Comparison of ENCODE assay signal across 8 cellular contexts in the genomic region with DNA sequence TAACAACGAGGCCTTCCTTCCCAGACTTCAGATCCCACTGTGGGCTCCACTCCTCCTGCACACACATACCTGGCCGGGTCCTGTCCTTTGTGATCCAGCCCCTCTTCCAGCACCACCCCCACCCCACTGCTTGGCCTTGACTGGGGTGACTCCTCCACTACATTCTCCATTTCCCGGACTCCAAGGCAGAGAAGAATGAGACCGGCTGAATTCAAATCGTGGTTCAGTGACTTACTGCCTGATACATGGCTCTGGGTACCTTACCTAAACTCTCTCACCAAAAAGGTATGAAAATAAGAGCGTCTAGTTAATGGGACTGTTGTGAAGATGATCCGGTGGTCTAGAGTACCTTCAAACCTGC. TPM values are rescaled to one million over a fixed set of nuclear protein-coding genes. Genes with fewer than 3 reads are reported as not detected.
DNase-seq lines count a peak whose midpoint lies in the region; ATAC-seq, FAIRE-seq and TF ChIP-seq lines count a peak whose summit lies in the region.

No MANE protein-coding gene starts in this region.

- FAIRE-seq in K562 (lab: Jason Lieb, UNC): peak; percentile 19

- peak overlapping the region; percentile 84 for H3K4me2 ChIP-seq in K562 (ENCODE audit: insufficient read depth, low read length)

- peaks cover 53 to 92% of the 10 kb centered on the region in 2 experiments for H3K4me1 ChIP-seq in K562 (replicated peaks in 1 of 2; ENCODE audit: control insufficient read depth in 2 of 2, insufficient read depth in 2 of 2, low read length in 2 of 2)
- H3K4me1 ChIP-seq in mucosa of stomach (ENCODE audit: control insufficient read depth, insufficient read depth, low read length): peaks cover 67% of the 10 kb centered on the region
- peaks cover 21% of the 10 kb centered on the region for H3K4me1 ChIP-seq in thymus (ENCODE audit: control insufficient read depth, insufficient read depth, low read length)

- no peak for ATAC-seq in K562

- DNase-seq in activated T-cell treated with anti-CD3 and anti-CD28 coated beads, Interleukin-2, amount 50 U/mL, for 24 hours: no peak
- DNase-seq in activated T-cell treated with anti-CD3 and anti-CD28 coated beads, Interleukin-2, amount 50 U/mL, for 1 hour: no peak
- DNase-seq in K562 (ENCODE audit: extremely low read depth in 1 of 4, low spot score in 3 of 4) (peak in 1 of 4 experiments; percentile 34), NCI-H146 (lab: John Stamatoyannopoulos, UW) (no peak), mesenteric fat pad (ENCODE audit: low spot score) (no peak)
- no peak for DNase-seq in NK-92 treated with Interleukin-12 subunit alpha and Interleukin-12 subunit beta, amount 100 ng/mL, for 24 hours (lab: John Stamatoyannopoulos, UW)

- H4K20me1 ChIP-seq in K562 (replicated peaks; ENCODE audit: control insufficient read depth, insufficient read depth, low read length): no peaks in the 10 kb centered on the region

- POLR2A ChIA-PET in K562 (lab: Yijun Ruan, JAX): interaction anchor here (0.7 kb wide), 1 partner anchor 33 kb away, joined by 3 read pairs; no protein-coding TSS in a partner anchor

- no TSS peak for BruUV-seq in K562 (replicated peaks; lab: Mats Ljungman, UMichigan)

- in situ Hi-C loops in K562 (cut with MboI): no loop called here

- H3K27me3 ChIP-seq in K562 (ENCODE audit: control insufficient read depth in 2 of 2, insufficient read depth in 2 of 2, low read length in 2 of 2): no peaks in the 10 kb centered on the region
- H3K27me3 ChIP-seq in mucosa of stomach (ENCODE audit: control insufficient read depth, insufficient read depth, low read length): no peaks in the 10 kb centered on the region
- H3K27me3 ChIP-seq in thymus (ENCODE audit: control insufficient read depth, insufficient read depth): peaks cover 17% of the 10 kb centered on the region

- no peak for TF ChIP-seq POLR2A in K562 (conservative IDR thresholded peaks at IDR 0.05)

- H3K27me3 Mint-ChIP-seq in activated T-cell treated with anti-CD3 and anti-CD28 coated beads, Interleukin-2, amount 50 U/mL, for 24 hours: peaks cover 6% of the 10 kb centered on the region

- no peak for TF ChIP-seq RAD21 in K562 (CRISPR knock-in tag; conservative IDR thresholded peaks at IDR 0.05 in 1 of 2, IDR thresholded peaks at IDR 0.05 in 1 of 2)

- intact Hi-C loops in K562 (cut with micrococcal nuclease): loop anchor here (2.0 kb wide), 1 partner anchor 30 kb away; no protein-coding TSS in a partner anchor

- peak overlapping the region; percentile 86 for H2AFZ ChIP-seq in K562 (ENCODE audit: low read depth, low read length)

- H3K27ac ChIP-seq in K562 (ENCODE audit: extremely low read depth, low read depth, low read length) (peak overlapping the region; percentile 84), thymus (ENCODE audit: low read depth) (peak overlapping the region; percentile 92)

- peaks cover 30% of the 10 kb centered on the region for H3K79me2 ChIP-seq in K562 (ENCODE audit: control insufficient read depth, insufficient read depth, low read length)

- H3K4me3 ChIP-seq in K562 (no peak overlapping the region; the same call in 1 of the 2 replicates), mucosa of stomach (ENCODE audit: low read length) (no peak overlapping the region), thymus (ENCODE audit: low read length) (no peak overlapping the region)

- no peak for TF ChIP-seq CTCF in K562 (IDR thresholded peaks at IDR 0.05 in 2 of 3, conservative IDR thresholded peaks at IDR 0.05 in 1 of 3; ENCODE audit: insufficient read depth in 2 of 3, low read depth in 1 of 3, low read length in 3 of 3)

- peaks cover 9% of the 10 kb centered on the region for H3K36me3 Mint-ChIP-seq in activated T-cell treated with anti-CD3 and anti-CD28 coated beads, Interleukin-2, amount 50 U/mL, for 24 hours (ENCODE audit: low read depth)

- peaks cover 42% of the 10 kb centered on the region for H3K4me1 Mint-ChIP-seq in activated T-cell treated with anti-CD3 and anti-CD28 coated beads, Interleukin-2, amount 50 U/mL, for 24 hours (ENCODE audit: low read depth)

- peak overlapping the region; percentile 37 for H3K27ac Mint-ChIP-seq in activated T-cell treated with anti-CD3 and anti-CD28 coated beads, Interleukin-2, amount 50 U/mL, for 24 hours

- no peak for TF ChIP-seq EP300 in K562 (IDR thresholded peaks at IDR 0.05; ENCODE audit: low read length)

- H3K9me3 ChIP-seq in K562 (replicated peaks; ENCODE audit: control insufficient read depth, insufficient read depth, low read depth, low read length) (no peaks in the 10 kb centered on the region), mucosa of stomach (ENCODE audit: control insufficient read depth, low read length) (no peaks in the 10 kb centered on the region), thymus (ENCODE audit: control insufficient read depth) (no peaks in the 10 kb centered on the region)

- CTCF ChIA-PET in K562 (lab: Yijun Ruan, JAX; ENCODE audit: low intra/inter-chr PET ratio): no interaction called here

- H3K9ac ChIP-seq in K562 (ENCODE audit: insufficient read depth in 1 of 2, low read depth in 2 of 2, low read length in 2 of 2) (peak overlapping the region; percentile 80 to 93), mucosa of stomach (ENCODE audit: low read length) (peak overlapping the region; percentile 25)

- H3K36me3 ChIP-seq in K562 (ENCODE audit: control insufficient read depth, insufficient read depth, low read length) (peaks cover 6% of the 10 kb centered on the region; the same call in 1 of the 3 replicates), mucosa of stomach (ENCODE audit: control insufficient read depth, insufficient read depth, low read length) (no peaks in the 10 kb centered on the region), thymus (ENCODE audit: control insufficient read depth, insufficient read depth) (no peaks in the 10 kb centered on the region)

- no peak overlapping the region for H3K4me3 Mint-ChIP-seq in activated T-cell treated with anti-CD3 and anti-CD28 coated beads, Interleukin-2, amount 50 U/mL, for 24 hours

- WGBS in K562 (ENCODE audit: insufficient coverage, low coverage, missing lambda C conversion rate): 22% methylated on average over 7 of the region's 7 CpGs
- WGBS in thymus: 73% methylated on average over 7 of the region's 7 CpGs

- no peaks in the 10 kb centered on the region for H3K9me1 ChIP-seq in K562 (ENCODE audit: control insufficient read depth, insufficient read depth, low read length)

- no peaks in the 10 kb centered on the region for H3K9me3 Mint-ChIP-seq in activated T-cell treated with anti-CD3 and anti-CD28 coated beads, Interleukin-2, amount 50 U/mL, for 24 hours

RNA-seq across cellular contexts. Expression of a gene that starts 1.7 kb away (rescaled TPM):
- 3.2 and 14.3 TPM in 2 replicates for total RNA-seq in K562 (2011; cell fraction: chromatin; rRNA removed; ENCODE audit: low replicate concordance)
- total RNA-seq in K562 (2011; cell fraction: nucleolus; rRNA removed): 17.5 and 19.2 TPM in 2 replicates
- 7.6 and 8.4 TPM in 2 replicates for total RNA-seq in K562 (2011; cell fraction: nucleoplasm; rRNA removed)
- total RNA-seq in K562 (2014; rRNA removed) (5.5 and 7.2 TPM in 2 replicates), K562 (2014; rRNA removed; fragmentation: Illumina TruSeq; extraction: Trizol) (1.4 and 1.5 TPM in 2 replicates), K562 (2015; rRNA removed; fragmentation: Illumina TruSeq; extraction: Trizol) (5.1 TPM in 2 replicates), K562 (2021) (7.4 and 8.5 TPM in 2 replicates), mesenteric fat pad (5.9 TPM)
- polyA plus RNA-seq in K562 (2011; rRNA removed) (2.2 and 2.4 TPM in 2 replicates), K562 (2014; fragmentation: Illumina TruSeq; extraction: Trizol) (2.4 and 4.5 TPM in 2 replicates), K562 (2014; fragmentation: Nextera tagmentation; extraction: Ambion mirVana) (under 1 TPM; 0.03 to 0.08 TPM), K562 (2014; rRNA removed) (2.9 and 3.7 TPM in 2 replicates), thymus (3.2 TPM)
- polyA plus RNA-seq in K562 (2011; cell fraction: cytosol; rRNA removed): 3.5 and 9.0 TPM in 2 replicates
- 3.6 and 6.6 TPM in 2 replicates for polyA plus RNA-seq in K562 (2011; cell fraction: nucleus; rRNA removed)
- polyA plus RNA-seq in K562 (2012): 4.5 and 5.8 TPM in 2 replicates
- polyA minus RNA-seq in K562 (2011; rRNA and poly(A)+ RNA removed): 2.9 and 4.9 TPM in 2 replicates
- 6.0 and 8.7 TPM in 2 replicates for polyA minus RNA-seq in K562 (2011; cell fraction: cytosol; rRNA and poly(A)+ RNA removed)
- 12.0 and 13.1 TPM in 2 replicates for polyA minus RNA-seq in K562 (2011; cell fraction: nucleus; rRNA and poly(A)+ RNA removed)

RNA-seq across cellular contexts. Expression of a gene that starts 3.7 kb away (rescaled TPM):
- 90.8 and 209 TPM in 2 replicates for total RNA-seq in K562 (2011; cell fraction: chromatin; rRNA removed; ENCODE audit: low replicate concordance)
- 135 and 136 TPM in 2 replicates for total RNA-seq in K562 (2011; cell fraction: nucleolus; rRNA removed)
- total RNA-seq in K562 (2011; cell fraction: nucleoplasm; rRNA removed): 81.8 and 88.4 TPM in 2 replicates
- total RNA-seq in K562 (2014; rRNA removed): 80.1 and 91.2 TPM in 2 replicates
- 25.9 and 37.5 TPM in 2 replicates for total RNA-seq in K562 (2014; rRNA removed; fragmentation: Illumina TruSeq; extraction: Trizol)
- total RNA-seq in K562 (2015; rRNA removed; fragmentation: Illumina TruSeq; extraction: Trizol): 74.5 and 75.1 TPM in 2 replicates
- 117 and 132 TPM in 2 replicates for total RNA-seq in K562 (2021)
- polyA plus RNA-seq in K562 (2011; rRNA removed): 71.8 and 79.3 TPM in 2 replicates
- 96.5 and 143 TPM in 2 replicates for polyA plus RNA-seq in K562 (2011; cell fraction: cytosol; rRNA removed)
- 217 and 312 TPM in 2 replicates for polyA plus RNA-seq in K562 (2011; cell fraction: nucleus; rRNA removed)
- polyA plus RNA-seq in K562 (2012): 86.9 and 120 TPM in 2 replicates
- 82.0 and 89.7 TPM in 2 replicates for polyA plus RNA-seq in K562 (2014; fragmentation: Illumina TruSeq; extraction: Trizol)
- polyA plus RNA-seq in K562 (2014; fragmentation: Nextera tagmentation; extraction: Ambion mirVana): 1 to 10 TPM in 1 of 2 experiments, under 1 TPM in 1; 0.49 to 1.3 TPM
- 106 TPM in 2 replicates for polyA plus RNA-seq in K562 (2014; rRNA removed)
- 41.9 and 67.3 TPM in 2 replicates for polyA minus RNA-seq in K562 (2011; rRNA and poly(A)+ RNA removed)
- polyA minus RNA-seq in K562 (2011; cell fraction: cytosol; rRNA and poly(A)+ RNA removed): 64.3 and 80.4 TPM in 2 replicates
- polyA minus RNA-seq in K562 (2011; cell fraction: nucleus; rRNA and poly(A)+ RNA removed): 29.8 and 38.1 TPM in 2 replicates
- 90.9 TPM for polyA plus RNA-seq in thymus
- 170 TPM for total RNA-seq in mesenteric fat pad

RNA-seq across cellular contexts. Expression of a gene that starts 46.3 kb away (rescaled TPM):
- 12.2 and 40.0 TPM in 2 replicates for total RNA-seq in K562 (2011; cell fraction: chromatin; rRNA removed; ENCODE audit: low replicate concordance)
- 43.4 and 62.2 TPM in 2 replicates for total RNA-seq in K562 (2011; cell fraction: nucleolus; rRNA removed)
- total RNA-seq in K562 (2011; cell fraction: nucleoplasm; rRNA removed): 31.2 and 34.7 TPM in 2 replicates
- total RNA-seq in K562 (2014; rRNA removed) (186 and 216 TPM in 2 replicates), K562 (2014; rRNA removed; fragmentation: Illumina TruSeq; extraction: Trizol) (4.8 and 6.1 TPM in 2 replicates), K562 (2015; rRNA removed; fragmentation: Illumina TruSeq; extraction: Trizol) (55.9 and 57.8 TPM in 2 replicates), K562 (2021) (111 and 113 TPM in 2 replicates), mesenteric fat pad (60.0 TPM)
- polyA plus RNA-seq in K562 (2011; rRNA removed) (54.2 and 66.2 TPM in 2 replicates), K562 (2014; fragmentation: Illumina TruSeq; extraction: Trizol) (7.8 and 43.9 TPM in 2 replicates), K562 (2014; fragmentation: Nextera tagmentation; extraction: Ambion mirVana) (10 to 100 TPM in 1 of 2 experiments, 1 to 10 TPM in 1; 4.2 to 20.6 TPM), K562 (2014; rRNA removed) (138 and 148 TPM in 2 replicates), thymus (143 TPM)
- 115 and 354 TPM in 2 replicates for polyA plus RNA-seq in K562 (2011; cell fraction: cytosol; rRNA removed)
- polyA plus RNA-seq in K562 (2011; cell fraction: nucleus; rRNA removed): 75.6 and 121 TPM in 2 replicates
- polyA plus RNA-seq in K562 (2012): 69.5 and 80.9 TPM in 2 replicates
- polyA minus RNA-seq in K562 (2011; rRNA and poly(A)+ RNA removed): 6.6 and 10.6 TPM in 2 replicates
- 31.0 and 34.2 TPM in 2 replicates for polyA minus RNA-seq in K562 (2011; cell fraction: cytosol; rRNA and poly(A)+ RNA removed)
- 16.2 and 20.1 TPM in 2 replicates for polyA minus RNA-seq in K562 (2011; cell fraction: nucleus; rRNA and poly(A)+ RNA removed)
